1 cellular context compared by ENCODE assay signal in the genomic region with DNA sequence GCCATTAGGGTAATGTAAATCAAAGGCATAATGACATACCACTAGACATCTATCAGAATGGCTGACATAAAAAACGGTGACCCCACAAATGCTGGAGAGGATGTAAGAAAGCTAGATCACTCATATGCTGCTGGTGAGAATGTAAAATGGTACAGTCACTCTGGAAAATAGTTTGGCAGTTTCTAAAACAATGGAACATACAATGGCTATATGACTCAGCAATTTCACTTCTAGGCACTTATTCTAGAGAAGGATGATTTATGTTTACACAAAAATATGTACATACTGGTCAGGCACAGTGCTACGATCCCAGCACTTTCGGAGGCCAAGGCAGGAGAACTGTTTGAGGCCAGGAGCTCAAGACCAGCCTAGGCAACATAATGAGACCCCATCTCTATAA.
TF ChIP-seq lines count a peak whose summit lies in the region.

No MANE protein-coding gene starts in this region.

TF ChIP-seq in HepG2, 621 proteins besides CTCF, POLR2A, EP300 and RAD21:
- TF ChIP-seq PRMT3 (CRISPR knock-in tag; IDR thresholded peaks at IDR 0.05; ENCODE audit: borderline replicate concordance, low read depth) (no peak), NFYB (CRISPR knock-in tag; IDR thresholded peaks at IDR 0.05) (no peak), ZNF570 (CRISPR knock-in tag; IDR thresholded peaks at IDR 0.05; ENCODE audit: borderline replicate concordance) (no peak), NFE2L2 (IDR thresholded peaks at IDR 0.05; ENCODE audit: low read length) (peak; percentile 86), SKIL (CRISPR knock-in tag; IDR thresholded peaks at IDR 0.05; ENCODE audit: borderline replicate concordance) (no peak), RBFOX2 (IDR thresholded peaks at IDR 0.05; ENCODE audit: low read depth, low read length) (no peak), MAFF (IDR thresholded peaks at IDR 0.05; ENCODE audit: low read depth, low read length) (peak; percentile 48; the same call in 1 of the 2 replicates), ARNTL (CRISPR knock-in tag; IDR thresholded peaks at IDR 0.05) (no peak), BHLHE40 (IDR thresholded peaks at IDR 0.05; ENCODE audit: low read length) (no peak), MAFK (conservative IDR thresholded peaks at IDR 0.05 in 1 of 2, IDR thresholded peaks at IDR 0.05 in 1 of 2; ENCODE audit: low read length in 2 of 2) (peak; percentile 51 to 68; a peak in 3 of 4 replicates), ZNF724P (CRISPR knock-in tag; IDR thresholded peaks at IDR 0.05; ENCODE audit: borderline replicate concordance) (no peak), ZNF598 (CRISPR knock-in tag; IDR thresholded peaks at IDR 0.05; ENCODE audit: borderline replicate concordance) (no peak)
